2 cellular contexts compared by ENCODE assay signal in the genomic region with DNA sequence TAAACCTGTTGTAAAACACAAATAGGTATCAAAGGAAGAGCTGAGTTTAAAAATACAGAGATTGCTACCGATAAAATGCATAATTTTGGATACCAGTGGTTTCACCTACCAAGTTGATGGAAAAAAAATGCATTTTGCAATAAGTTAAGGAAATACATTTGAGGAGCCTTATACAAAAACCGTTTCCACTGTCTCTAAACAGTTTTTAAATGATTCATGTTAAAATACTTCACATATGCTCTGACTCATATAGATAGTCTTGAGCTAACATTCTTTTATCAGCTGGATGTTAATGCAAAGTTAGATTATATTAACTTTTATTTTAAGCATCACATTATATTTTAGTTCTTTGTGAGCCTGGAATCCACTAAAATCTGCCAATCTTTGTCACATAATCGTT.
TF ChIP-seq lines count a peak whose summit lies in the region.

No MANE protein-coding gene starts in this region.

TF ChIP-seq in A549, 52 proteins besides CTCF, POLR2A, EP300 and RAD21:
- TF ChIP-seq CEBPB (IDR thresholded peaks at IDR 0.05) (no peak), FOSL2 (IDR thresholded peaks at IDR 0.05) (no peak), FOSL2 (CRISPR knock-in tag; IDR thresholded peaks at IDR 0.05) (peak; percentile 44; the same call in 1 of the 2 replicates)

TF ChIP-seq in IMR-90, 13 proteins besides CTCF, POLR2A, EP300 and RAD21:
- TF ChIP-seq FOS (IDR thresholded peaks at IDR 0.05; ENCODE audit: low read depth, low read length) (peak; percentile 45; the same call in 1 of the 2 replicates), MAFK (IDR thresholded peaks at IDR 0.05; ENCODE audit: low read depth, low read length) (no peak), SMC3 (IDR thresholded peaks at IDR 0.05; ENCODE audit: low read depth, low read length) (no peak), BHLHE40 (IDR thresholded peaks at IDR 0.05; ENCODE audit: low read depth, low read length) (no peak), RCOR1 (IDR thresholded peaks at IDR 0.05; ENCODE audit: insufficient replicate concordance, low read length) (no peak), CEBPB (IDR thresholded peaks at IDR 0.05; ENCODE audit: low read depth, low read length) (peak; percentile 67; the same call in 1 of the 2 replicates), CHD1 (IDR thresholded peaks at IDR 0.05; ENCODE audit: low read depth, low read length) (no peak), MXI1 (IDR thresholded peaks at IDR 0.05; ENCODE audit: borderline replicate concordance, low read depth, low read length) (no peak)
- TF ChIP-seq, protein P1, sequence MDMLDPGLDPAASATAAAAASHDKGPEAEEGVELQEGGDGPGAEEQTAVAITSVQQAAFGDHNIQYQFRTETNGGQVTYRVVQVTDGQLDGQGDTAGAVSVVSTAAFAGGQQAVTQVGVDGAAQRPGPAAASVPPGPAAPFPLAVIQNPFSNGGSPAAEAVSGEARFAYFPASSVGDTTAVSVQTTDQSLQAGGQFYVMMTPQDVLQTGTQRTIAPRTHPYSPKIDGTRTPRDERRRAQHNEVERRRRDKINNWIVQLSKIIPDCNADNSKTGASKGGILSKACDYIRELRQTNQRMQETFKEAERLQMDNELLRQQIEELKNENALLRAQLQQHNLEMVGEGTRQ (IDR thresholded peaks at IDR 0.05; ENCODE audit: low read depth, low read length): no peak
